17 cellular contexts compared by ENCODE assay signal in the genomic region with DNA sequence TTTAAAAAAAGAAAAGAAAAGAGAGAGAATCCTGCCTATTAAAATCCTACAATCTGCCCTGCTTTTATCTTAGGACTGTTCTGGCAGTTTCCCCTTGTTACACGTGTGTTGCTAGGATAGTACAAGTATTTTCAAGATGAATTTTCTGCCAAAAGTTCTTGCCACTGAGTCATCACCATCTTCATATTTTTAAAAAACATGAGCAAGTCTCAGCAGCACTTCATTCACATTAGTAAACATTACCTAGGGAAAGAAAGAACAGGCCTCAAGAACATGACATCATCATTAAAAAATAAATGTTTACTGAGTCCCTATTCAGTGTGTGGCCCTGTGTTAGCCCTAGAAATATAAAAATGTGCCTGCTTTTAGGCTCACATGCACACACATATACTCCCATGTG. TPM values are rescaled to one million over a fixed set of nuclear protein-coding genes. Genes with fewer than 3 reads are reported as not detected.
A peak's percentile ranks its signal among the peaks of the same experiment; 100 is the strongest.
DNase-seq lines count a peak whose midpoint lies in the region; ATAC-seq, FAIRE-seq and TF ChIP-seq lines count a peak whose summit lies in the region.
"Had no signal": no experiment of that assay in that cellular context is flagged by ENCODE, and none has a peak within 500 bp of the region (broad histone marks: within the 10 kb centered on the region; RNA-seq: fewer than 3 reads in every experiment).

No MANE protein-coding gene starts in this region.

- TF ChIP-seq CTCF in HEK293 (tag by site-specific recombination; IDR thresholded peaks at IDR 0.05) (no peak), fibroblast of pulmonary artery (IDR thresholded peaks at IDR 0.05; ENCODE audit: low read length, missing control alignments) (no peak), pancreas (IDR thresholded peaks at IDR 0.05) (no peak)

- intact Hi-C loops in pancreas (cut with DNase I) = no loop called here

- H3K36me3 ChIP-seq in HEK293 (ENCODE audit: control insufficient read depth in 2 of 2, insufficient read depth in 1 of 2, low read length in 2 of 2) = no peaks in the 10 kb centered on the region
- no peaks in the 10 kb centered on the region for H3K36me3 ChIP-seq in pancreas
- H3K36me3 ChIP-seq: WERI-Rb-1 had no signal

- no peaks in the 10 kb centered on the region for H3K27me3 ChIP-seq in pancreas

- H3K4me3 ChIP-seq in HEK293 (ENCODE audit: low read depth, low read length) (no peak overlapping the region), fibroblast of pulmonary artery (replicated peaks; ENCODE audit: low read depth, low read length) (no peak overlapping the region), pancreas (no peak overlapping the region)
- H3K4me3 ChIP-seq: PC-9 had no signal

- H3K27ac ChIP-seq in HEK293 (ENCODE audit: extremely low read depth, low read depth, low read length) (no peak overlapping the region; the same call in 1 of the 2 replicates), pancreas (no peak overlapping the region)
- H3K27ac ChIP-seq: PC-9, WERI-Rb-1 had no signal

- FAIRE-seq in pancreas (lab: Jason Lieb, UNC) = peak; percentile 56
- FAIRE-seq: D721Med had no signal

- POLR2A ChIA-PET in HEK293 (lab: Yijun Ruan, JAX) = interaction anchor here (0.6 kb wide), 1 partner anchor 33 kb away, joined by 3 read pairs; no protein-coding TSS in a partner anchor

- H3K9me3 ChIP-seq in HEK293 (ENCODE audit: control insufficient read depth, insufficient read depth, low read depth, low read length) = no peaks in the 10 kb centered on the region
- no peaks in the 10 kb centered on the region for H3K9me3 ChIP-seq in pancreas

- 15 to 24% methylated on average over 1 of the region's 1 CpG for WGBS in pancreas, 2 donors

- ATAC-seq in pancreas (peak; percentile 71 to 81 (median 74)), GM21447 (IDR thresholded peaks at IDR 0.05; ENCODE audit: unreplicated experiment) (no peak), GM18868 (IDR thresholded peaks at IDR 0.05; ENCODE audit: unreplicated experiment) (no peak)
- ATAC-seq: T-cell had no signal

- peaks cover 7% of the 10 kb centered on the region; the same call in 1 of the 2 replicates for H3K4me1 ChIP-seq in HEK293 (ENCODE audit: control insufficient read depth, insufficient read depth, low read length)
- H3K4me1 ChIP-seq in pancreas = no peaks in the 10 kb centered on the region

- DNase-seq in astrocyte of the hippocampus (ENCODE audit: low read depth, low spot score) (peak; percentile 34), fibroblast of pulmonary artery (ENCODE audit: low read depth) (peak; percentile 73), pancreas (no peak), SHP77 (lab: John Stamatoyannopoulos, UW) (no peak), cerebellar cortex (ENCODE audit: low spot score) (no peak)
- DNase-seq: activated naive CD4-positive, alpha-beta T cell; erythroblast; NCI-H2029 treated with DMSO at 0.1 percent for 48 hours; NCI-H526 treated with DMSO at 0.1 percent for 48 hours; PC-9; stimulated activated CD4-positive, alpha-beta T cell treated with anti-CD3 and anti-CD28 coated beads, Interleukin-4, amount 100 ng/mL, for 4 hours; T-cell; WERI-Rb-1 had no signal

- CTCF ChIA-PET in HEK293 (lab: Yijun Ruan, JAX) = no interaction called here

TF ChIP-seq in HEK293, 187 proteins besides CTCF, POLR2A, EP300 and RAD21:
- TF ChIP-seq, protein P1, sequence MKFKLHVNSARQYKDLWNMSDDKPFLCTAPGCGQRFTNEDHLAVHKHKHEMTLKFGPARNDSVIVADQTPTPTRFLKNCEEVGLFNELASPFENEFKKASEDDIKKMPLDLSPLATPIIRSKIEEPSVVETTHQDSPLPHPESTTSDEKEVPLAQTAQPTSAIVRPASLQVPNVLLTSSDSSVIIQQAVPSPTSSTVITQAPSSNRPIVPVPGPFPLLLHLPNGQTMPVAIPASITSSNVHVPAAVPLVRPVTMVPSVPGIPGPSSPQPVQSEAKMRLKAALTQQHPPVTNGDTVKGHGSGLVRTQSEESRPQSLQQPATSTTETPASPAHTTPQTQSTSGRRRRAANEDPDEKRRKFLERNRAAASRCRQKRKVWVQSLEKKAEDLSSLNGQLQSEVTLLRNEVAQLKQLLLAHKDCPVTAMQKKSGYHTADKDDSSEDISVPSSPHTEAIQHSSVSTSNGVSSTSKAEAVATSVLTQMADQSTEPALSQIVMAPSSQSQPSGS (tag by site-specific recombination; IDR thresholded peaks at IDR 0.05; ENCODE audit: low read depth) = peak; percentile 92
- TF ChIP-seq, protein P2, sequence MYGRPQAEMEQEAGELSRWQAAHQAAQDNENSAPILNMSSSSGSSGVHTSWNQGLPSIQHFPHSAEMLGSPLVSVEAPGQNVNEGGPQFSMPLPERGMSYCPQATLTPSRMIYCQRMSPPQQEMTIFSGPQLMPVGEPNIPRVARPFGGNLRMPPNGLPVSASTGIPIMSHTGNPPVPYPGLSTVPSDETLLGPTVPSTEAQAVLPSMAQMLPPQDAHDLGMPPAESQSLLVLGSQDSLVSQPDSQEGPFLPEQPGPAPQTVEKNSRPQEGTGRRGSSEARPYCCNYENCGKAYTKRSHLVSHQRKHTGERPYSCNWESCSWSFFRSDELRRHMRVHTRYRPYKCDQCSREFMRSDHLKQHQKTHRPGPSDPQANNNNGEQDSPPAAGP (tag by site-specific recombination; IDR thresholded peaks at IDR 0.05) = no peak
- TF ChIP-seq ZNF707 (tag by site-specific recombination; IDR thresholded peaks at IDR 0.05) (no peak), ZNF223 (tag by site-specific recombination; IDR thresholded peaks at IDR 0.05) (no peak), ZNF138 (tag by site-specific recombination; IDR thresholded peaks at IDR 0.05; ENCODE audit: borderline replicate concordance) (no peak), ZBTB8A (tag by site-specific recombination; IDR thresholded peaks at IDR 0.05) (peak; percentile 72), ZNF169 (tag by site-specific recombination; IDR thresholded peaks at IDR 0.05) (no peak), REPIN1 (tag by site-specific recombination; IDR thresholded peaks at IDR 0.05; ENCODE audit: low read depth) (no peak)
TF ChIP-seq in HEK293: peak in this region for 2.

RNA-seq across cellular contexts. Expression of a gene that starts 18.6 kb away (rescaled TPM):
- 10 to 100 TPM in 2 of 6 donors, 1 to 10 TPM in 4; 1.7 to 18.6 (median 5.5) TPM for total RNA-seq in pancreas
- 1 to 10 TPM in 1 of 2 donors, under 1 TPM in 1; 0.95 to 2.9 TPM for polyA plus RNA-seq in pancreas
- total RNA-seq: PC-9 had no signal

Comparison
In these comparisons a context has a peak if more than half of its experiments do, and no peak if none do; other contexts are left out.
1. DNase-seq: peak in astrocyte of the hippocampus (single experiment) and fibroblast of pulmonary artery (single experiment); none in pancreas (0 of 6), SHP77 (0 of 2) and cerebellar cortex (single experiment).
2. ATAC-seq: peak in pancreas (4 of 4); none in GM21447 (single experiment) and GM18868 (single experiment).